Comparison of ENCODE assay signal across 27 cellular contexts in the genomic region with DNA sequence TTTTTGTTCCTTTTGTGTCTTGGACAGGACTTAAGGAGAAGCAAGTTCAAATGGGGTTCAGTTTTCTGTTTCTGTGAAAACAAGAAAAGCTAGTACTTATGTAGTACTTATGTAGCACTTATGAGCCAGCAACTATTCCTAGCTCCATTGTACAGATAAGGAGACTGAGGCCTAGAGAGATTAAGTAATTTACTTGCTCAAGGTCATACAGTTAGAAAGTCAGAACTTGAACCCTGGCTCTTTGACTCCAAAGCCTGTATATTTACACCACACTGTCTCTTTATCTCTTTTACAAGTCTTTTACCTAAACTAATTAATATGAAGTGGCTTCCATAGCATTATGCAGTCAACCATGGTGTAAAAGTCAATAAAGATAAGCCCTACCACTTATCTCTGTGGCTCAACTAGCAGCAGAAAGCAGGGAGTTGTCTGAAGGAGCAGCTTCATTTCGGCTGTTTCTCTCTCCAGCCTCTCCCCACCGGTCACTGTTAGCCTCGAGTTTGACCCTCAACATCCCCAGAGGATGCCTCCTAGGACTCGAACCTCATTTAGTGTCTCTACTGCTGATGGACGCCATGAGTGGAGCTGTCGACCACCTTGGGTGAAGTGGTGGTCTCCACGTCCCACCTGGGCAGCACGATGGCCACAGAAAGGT.
"Had no signal": no experiment of that assay in that cellular context is flagged by ENCODE, and none has a peak within 500 bp of the region (broad histone marks: within the 10 kb centered on the region; RNA-seq: fewer than 3 reads in every experiment).

No MANE protein-coding gene starts in this region.

- H3K4me2 ChIP-seq: hepatocyte had no signal

- H3K9me3 ChIP-seq: adrenal gland, ascending aorta, left ventricle myocardium inferior, neutrophil, pancreas, psoas muscle, right atrium auricular region, upper lobe of right lung had no signal

- FAIRE-seq: pancreas had no signal

- H3K36me3 ChIP-seq: adrenal gland, ascending aorta, brain microvascular endothelial cell, left ventricle myocardium inferior, neutrophil, pancreas, right atrium auricular region, upper lobe of right lung had no signal

- ATAC-seq: activated CD4-positive, alpha-beta T cell treated with anti-CD3 and anti-CD28 coated beads for 36 hours; activated T-cell treated with anti-CD3 and anti-CD28 coated beads, Interleukin-2, amount 50 U/mL, for 4 hours; pancreas; psoas muscle; stimulated activated naive CD8-positive, alpha-beta T cell treated with anti-CD3 and anti-CD28 coated beads, Interleukin-15, Interleukin-2, amounts not matched to agents 100 U/mL and 50 U/mL, for 24 hours; upper lobe of right lung; WTC11 had no signal

- H3K27ac ChIP-seq: adrenal gland, ascending aorta, brain microvascular endothelial cell, hepatocyte, left ventricle myocardium inferior, neutrophil, pancreas, psoas muscle, right atrium auricular region, upper lobe of right lung had no signal

- H3K4me3 ChIP-seq: adrenal gland, ascending aorta, hepatocyte, left ventricle myocardium inferior, pancreas, psoas muscle, right atrium auricular region, upper lobe of right lung had no signal

- H3K4me1 ChIP-seq: adrenal gland, pancreas, psoas muscle, right atrium auricular region had no signal

- DNase-seq: activated CD4-positive, alpha-beta T cell treated with anti-CD3 and anti-CD28 coated beads for 36 hours; activated CD4-positive, alpha-beta T cell treated with anti-CD3 and anti-CD28 coated beads, Interleukin-2, amount 50 U/mL, for 48 hours; activated CD8-positive, alpha-beta memory T cell treated with anti-CD3 and anti-CD28 coated beads, Interleukin-2, amount 50 U/mL, for 48 hours; activated naive CD4-positive, alpha-beta T cell; activated T-cell treated with anti-CD3 and anti-CD28 coated beads, Interleukin-2, amount 50 U/mL, for 4 hours; adrenal gland; brain microvascular endothelial cell; caudate nucleus; dermis blood vessel endothelial cell; effector CD8-positive, alpha-beta T cell; erythroblast; foreskin melanocyte; glutamatergic neuron; kidney glomerular epithelial cell; left ventricle myocardium inferior; pancreas; psoas muscle; stimulated activated CD4-positive, alpha-beta T cell treated with anti-CD3 and anti-CD28 coated beads, Interleukin-12 subunit alpha, Interleukin-12 subunit beta, amount 100 ng/mL, for 4 hours; stimulated activated CD4-positive, alpha-beta T cell treated with anti-CD3 and anti-CD28 coated beads, Interleukin-4, amount 100 ng/mL, for 4 hours; stimulated activated naive CD8-positive, alpha-beta T cell treated with anti-CD3 and anti-CD28 coated beads, Interleukin-15, Interleukin-2, amounts not matched to agents 100 U/mL and 50 U/mL, for 24 hours; T-helper 9 cell; upper lobe of right lung had no signal

- H3K27me3 ChIP-seq: adrenal gland, ascending aorta, brain microvascular endothelial cell, hepatocyte, neutrophil, pancreas, right atrium auricular region, upper lobe of right lung had no signal

- H2AFZ ChIP-seq: hepatocyte had no signal
